ENCODE assay signal across 13 cellular contexts in the genomic region with DNA sequence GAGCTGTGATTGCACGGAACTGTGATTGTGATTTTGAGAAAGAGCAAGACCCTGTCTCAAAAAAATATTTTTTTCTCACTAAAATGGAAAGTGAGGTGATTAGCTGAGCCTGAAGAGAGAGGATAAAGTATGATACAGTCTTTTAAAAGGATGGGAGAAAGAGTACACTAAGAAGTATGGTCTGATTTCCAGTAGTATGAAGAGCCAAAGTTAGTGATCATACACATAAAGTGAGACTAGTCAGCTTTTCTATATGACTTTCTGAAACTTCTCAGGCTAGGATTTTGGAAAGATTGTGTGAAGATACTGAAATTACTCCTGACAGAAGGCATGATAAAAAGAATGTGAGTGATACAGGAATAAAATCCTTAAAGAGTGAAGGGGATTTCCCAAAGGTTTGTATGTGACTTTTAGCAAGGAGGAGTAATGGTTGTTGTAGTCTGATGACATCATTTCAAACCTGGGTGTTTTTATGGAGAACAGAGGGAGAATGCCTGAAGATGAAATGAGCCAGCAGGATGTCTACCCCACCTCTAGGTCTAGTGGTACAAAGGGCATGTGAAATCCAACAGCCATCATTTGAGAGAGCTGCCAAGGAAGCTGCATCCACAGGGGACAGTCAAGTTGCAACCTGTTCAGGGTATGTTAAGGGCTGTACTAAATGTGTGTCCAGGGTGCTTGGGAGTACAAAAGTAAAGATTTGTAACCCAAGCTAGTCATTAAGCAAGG.
DNase-seq lines count a peak whose midpoint lies in the region; ATAC-seq, FAIRE-seq and TF ChIP-seq lines count a peak whose summit lies in the region.
"Had no signal": no experiment of that assay in that cellular context is flagged by ENCODE, and none has a peak within 500 bp of the region (broad histone marks: within the 10 kb centered on the region; RNA-seq: fewer than 3 reads in every experiment).

No MANE protein-coding gene starts in this region.

- POLR2A ChIA-PET in activated CD4-positive, alpha-beta memory T cell treated with anti-CD3 and anti-CD28 coated beads for 36 hours (lab: Charles Lee) = no interaction called here
- POLR2A ChIA-PET in activated CD4-positive, alpha-beta memory T cell treated with anti-CD3 and anti-CD28 coated beads, Interleukin-2, amount 10 ng/mL, durations not matched to agents 7 days and 5 days (lab: Charles Lee) = no interaction called here

- no peaks in the 10 kb centered on the region for H3K4me1 Mint-ChIP-seq in activated CD4-positive, alpha-beta memory T cell treated with anti-CD3 and anti-CD28 coated beads for 36 hours (ENCODE audit: low read depth)
- H3K4me1 Mint-ChIP-seq in activated CD4-positive, alpha-beta memory T cell treated with anti-CD3 and anti-CD28 coated beads, Interleukin-2, amount 10 ng/mL, durations not matched to agents 7 days and 5 days = no peaks in the 10 kb centered on the region
- no peaks in the 10 kb centered on the region for H3K4me1 Mint-ChIP-seq in stimulated activated effector memory CD8-positive, alpha-beta T cell treated with anti-CD3 and anti-CD28 coated beads, Interleukin-12 subunit alpha, Interleukin-12 subunit beta, amount 100 ng/mL, for 72 hours
- H3K4me1 Mint-ChIP-seq: nephron had no signal

- no peak for TF ChIP-seq POLR2A in vagina (IDR thresholded peaks at IDR 0.05)

- no peaks in the 10 kb centered on the region for H3K27me3 Mint-ChIP-seq in activated CD4-positive, alpha-beta memory T cell treated with anti-CD3 and anti-CD28 coated beads for 36 hours
- no peaks in the 10 kb centered on the region for H3K27me3 Mint-ChIP-seq in activated CD4-positive, alpha-beta memory T cell treated with anti-CD3 and anti-CD28 coated beads, Interleukin-2, amount 10 ng/mL, durations not matched to agents 7 days and 5 days

- no peak overlapping the region for H3K4me3 Mint-ChIP-seq in activated CD4-positive, alpha-beta memory T cell treated with anti-CD3 and anti-CD28 coated beads for 36 hours
- H3K4me3 Mint-ChIP-seq in activated CD4-positive, alpha-beta memory T cell treated with anti-CD3 and anti-CD28 coated beads, Interleukin-2, amount 10 ng/mL, durations not matched to agents 7 days and 5 days = no peak overlapping the region
- no peak overlapping the region for H3K4me3 Mint-ChIP-seq in stimulated activated effector memory CD8-positive, alpha-beta T cell treated with anti-CD3 and anti-CD28 coated beads, Interleukin-12 subunit alpha, Interleukin-12 subunit beta, amount 100 ng/mL, for 72 hours
- H3K4me3 Mint-ChIP-seq: nephron had no signal

- CTCF ChIA-PET in activated CD4-positive, alpha-beta memory T cell treated with anti-CD3 and anti-CD28 coated beads for 36 hours (lab: Charles Lee) = no interaction called here
- CTCF ChIA-PET in activated CD4-positive, alpha-beta memory T cell treated with anti-CD3 and anti-CD28 coated beads, Interleukin-2, amount 10 ng/mL, durations not matched to agents 7 days and 5 days (lab: Charles Lee) = interaction anchor here (0.6 kb wide), 1 partner anchor 671 kb away, joined by 3 read pairs; no protein-coding TSS in a partner anchor

- H3K27ac Mint-ChIP-seq in activated CD4-positive, alpha-beta memory T cell treated with anti-CD3 and anti-CD28 coated beads for 36 hours = no peak overlapping the region
- H3K27ac Mint-ChIP-seq in activated CD4-positive, alpha-beta memory T cell treated with anti-CD3 and anti-CD28 coated beads, Interleukin-2, amount 10 ng/mL, durations not matched to agents 7 days and 5 days = no peak overlapping the region
- no peak overlapping the region for H3K27ac Mint-ChIP-seq in stimulated activated effector memory CD8-positive, alpha-beta T cell treated with anti-CD3 and anti-CD28 coated beads, Interleukin-12 subunit alpha, Interleukin-12 subunit beta, amount 100 ng/mL, for 72 hours

- peaks cover 10% of the 10 kb centered on the region for H3K36me3 Mint-ChIP-seq in activated CD4-positive, alpha-beta memory T cell treated with anti-CD3 and anti-CD28 coated beads for 36 hours
- H3K36me3 Mint-ChIP-seq in activated CD4-positive, alpha-beta memory T cell treated with anti-CD3 and anti-CD28 coated beads, Interleukin-2, amount 10 ng/mL, durations not matched to agents 7 days and 5 days (ENCODE audit: low read depth) = peaks cover 7% of the 10 kb centered on the region
- H3K36me3 Mint-ChIP-seq in stimulated activated effector memory CD8-positive, alpha-beta T cell treated with anti-CD3 and anti-CD28 coated beads, Interleukin-12 subunit alpha, Interleukin-12 subunit beta, amount 100 ng/mL, for 72 hours = no peaks in the 10 kb centered on the region

- no peaks in the 10 kb centered on the region for H3K9me3 Mint-ChIP-seq in activated CD4-positive, alpha-beta memory T cell treated with anti-CD3 and anti-CD28 coated beads for 36 hours
- H3K9me3 Mint-ChIP-seq in activated CD4-positive, alpha-beta memory T cell treated with anti-CD3 and anti-CD28 coated beads, Interleukin-2, amount 10 ng/mL, durations not matched to agents 7 days and 5 days = no peaks in the 10 kb centered on the region
- H3K9me3 Mint-ChIP-seq in stimulated activated effector memory CD8-positive, alpha-beta T cell treated with anti-CD3 and anti-CD28 coated beads, Interleukin-12 subunit alpha, Interleukin-12 subunit beta, amount 100 ng/mL, for 72 hours = no peaks in the 10 kb centered on the region
- H3K9me3 Mint-ChIP-seq: nephron had no signal

- H3K4me1 ChIP-seq in vagina = peaks cover 6% of the 10 kb centered on the region

- DNase-seq in activated CD4-positive, alpha-beta memory T cell treated with anti-CD3 and anti-CD28 coated beads for 36 hours = peak; percentile 10
- DNase-seq in activated CD4-positive, alpha-beta memory T cell treated with anti-CD3 and anti-CD28 coated beads, Interleukin-2, amount 10 ng/mL, durations not matched to agents 7 days and 5 days = no peak
- DNase-seq in NCI-H345 (lab: John Stamatoyannopoulos, UW) (peak; percentile 72), bronchial epithelial cell (ENCODE audit: low read depth) (peak; percentile 90), vagina (ENCODE audit: extremely low spot score in 2 of 2) (no peak), NCI-H524 treated with DMSO at 0.1 percent for 48 hours (lab: John Stamatoyannopoulos, UW) (no peak), mucosa of gallbladder (ENCODE audit: low spot score) (no peak)
- no peak for DNase-seq in stimulated activated effector memory CD8-positive, alpha-beta T cell treated with anti-CD3 and anti-CD28 coated beads, Interleukin-12 subunit alpha, Interleukin-12 subunit beta, amount 100 ng/mL, for 72 hours (ENCODE audit: low spot score in 2 of 2)
- DNase-seq: activated CD4-positive, CD25-positive, alpha-beta regulatory T cell treated with anti-CD3 and anti-CD28 coated beads, Interleukin-2, amount 50 U/mL, for 72 hours had no signal

- H3K27ac ChIP-seq in vagina = no peak overlapping the region
- H3K27ac ChIP-seq: cardiac muscle cell, HL-60 had no signal

- no peak for FAIRE-seq in bronchial epithelial cell (lab: Jason Lieb, UNC)
- FAIRE-seq: G401.6 had no signal

- TF ChIP-seq CTCF in bronchial epithelial cell (IDR thresholded peaks at IDR 0.05; ENCODE audit: insufficient read depth, low read length, severe bottlenecking) (no peak), vagina (IDR thresholded peaks at IDR 0.05) (no peak)

- H3K9me3 ChIP-seq in vagina = no peaks in the 10 kb centered on the region

- peak; percentile 24 for ATAC-seq in stimulated activated effector memory CD8-positive, alpha-beta T cell treated with anti-CD3 and anti-CD28 coated beads, Interleukin-12 subunit alpha, Interleukin-12 subunit beta, amount 100 ng/mL, for 72 hours

- H3K27me3 ChIP-seq in bronchial epithelial cell (ENCODE audit: control insufficient read depth, insufficient read depth, low read length) = no peaks in the 10 kb centered on the region
- H3K27me3 ChIP-seq in vagina = no peaks in the 10 kb centered on the region
- H3K27me3 ChIP-seq: cardiac muscle cell had no signal

- H3K36me3 ChIP-seq in bronchial epithelial cell (ENCODE audit: control insufficient read depth, insufficient read depth, low read length) (peaks cover 4% of the 10 kb centered on the region), vagina (no peaks in the 10 kb centered on the region)

- H3K4me3 ChIP-seq in bronchial epithelial cell (ENCODE audit: low read depth, low read length) = no peak overlapping the region
- no peak overlapping the region for H3K4me3 ChIP-seq in vagina
- H3K4me3 ChIP-seq: cardiac muscle cell had no signal

- intact Hi-C loops in activated CD4-positive, alpha-beta memory T cell treated with anti-CD3 and anti-CD28 coated beads for 36 hours (cut with micrococcal nuclease) = no loop called here
- intact Hi-C loops in vagina (cut with DNase I) = no loop called here

Comparison
In these comparisons a context has a peak if more than half of its experiments do, and no peak if none do; other contexts are left out.
1. DNase-seq: peak in activated CD4-positive, alpha-beta memory T cell treated with anti-CD3 and anti-CD28 coated beads for 36 hours (single experiment), NCI-H345 (single experiment) and bronchial epithelial cell (single experiment); none in activated CD4-positive, alpha-beta memory T cell treated with anti-CD3 and anti-CD28 coated beads, Interleukin-2, amount 10 ng/mL, durations not matched to agents 7 days and 5 days (single experiment), stimulated activated effector memory CD8-positive, alpha-beta T cell treated with anti-CD3 and anti-CD28 coated beads, Interleukin-12 subunit alpha, Interleukin-12 subunit beta, amount 100 ng/mL, for 72 hours (0 of 2), vagina (0 of 2), NCI-H524 treated with DMSO at 0.1 percent for 48 hours (single experiment) and mucosa of gallbladder (single experiment).